ENCODE assay signal across 28 cellular contexts in the genomic region with DNA sequence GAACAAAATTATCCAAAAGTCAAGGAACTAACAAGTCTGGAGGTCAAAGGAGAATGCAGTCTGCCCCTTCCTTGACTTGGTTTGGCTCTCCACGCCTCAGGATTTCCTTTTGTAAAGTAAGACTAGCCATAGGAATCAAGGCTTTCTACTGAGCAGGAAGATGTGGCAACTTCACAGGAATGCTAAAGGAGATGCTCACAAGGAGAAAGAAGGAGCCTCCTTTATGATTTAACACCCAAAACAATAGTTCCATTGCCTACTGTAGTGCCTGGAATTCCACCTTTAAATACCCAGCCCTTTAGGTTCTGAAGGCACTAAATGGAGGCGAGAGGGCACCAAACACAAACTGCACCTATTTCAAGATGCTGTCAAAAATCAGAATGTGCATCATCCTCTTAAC.
"Had no signal": no experiment of that assay in that cellular context is flagged by ENCODE, and none has a peak within 500 bp of the region (broad histone marks: within the 10 kb centered on the region; RNA-seq: fewer than 3 reads in every experiment).

No MANE protein-coding gene starts in this region.

- H3K27me3 Mint-ChIP-seq: activated naive CD8-positive, alpha-beta T cell; stimulated activated naive B cell treated with anti-CD40 and anti-IgM and Interleukin-4, amounts not matched to agents 10 μg/mL and 1 μg/mL and 100 μg/mL, for 72 hours had no signal

- H3K9me3 Mint-ChIP-seq: activated T-helper 2 cell treated with anti-CD3 and anti-CD28 coated beads, Interferon-gamma antibody, Interleukin-2, Interleukin-4, amounts not matched to agents 10 μg/mL and 5 μg/mL and 100 μg/mL, durations not matched to agents 14 hours and 24 hours and 36 hours; effector memory CD8-positive, alpha-beta T cell; naive thymus-derived CD4-positive, alpha-beta T cell; neural crest cell; T-helper 1 cell treated with Interleukin-12 subunit alpha and Interleukin-12 subunit beta and Interleukin-4 antibody, amounts not matched to agents 30 μg/mL and 1 μg/mL, for 36 hours had no signal

- H3K4me1 ChIP-seq: colonic mucosa had no signal

- ATAC-seq: activated CD8-positive, alpha-beta memory T cell treated with anti-CD3 and anti-CD28 coated beads, Interleukin-2, amount 10 ng/mL, durations not matched to agents 7 days and 5 days; activated CD8-positive, alpha-beta T cell treated with anti-CD3 and anti-CD28 coated beads, Interleukin-2, amount 10 ng/mL, durations not matched to agents 7 days and 5 days; effector memory CD8-positive, alpha-beta T cell; heart left ventricle; naive thymus-derived CD4-positive, alpha-beta T cell; stimulated activated naive B cell treated with anti-CD40 and anti-IgM and Interleukin-4, amounts not matched to agents 10 μg/mL and 1 μg/mL and 100 μg/mL, for 72 hours; upper lobe of right lung had no signal

- H3K27me3 ChIP-seq: colonic mucosa, heart left ventricle, right atrium auricular region, stomach, thyroid gland, upper lobe of right lung had no signal

- H3K4me3 ChIP-seq: colonic mucosa, heart left ventricle, right atrium auricular region, smooth muscle cell, stomach, thyroid gland, upper lobe of right lung had no signal

- DNase-seq: activated CD8-positive, alpha-beta memory T cell treated with anti-CD3 and anti-CD28 coated beads, Interleukin-2, amount 10 ng/mL, durations not matched to agents 7 days and 5 days; activated CD8-positive, alpha-beta T cell treated with anti-CD3 and anti-CD28 coated beads, Interleukin-2, amount 10 ng/mL, durations not matched to agents 7 days and 5 days; activated T-cell treated with anti-CD3 and anti-CD28 coated beads, Interleukin-2, amount 50 U/mL, for 48 hours; anterior cingulate cortex; colonic mucosa; effector memory CD8-positive, alpha-beta T cell; heart left ventricle; hypothalamus; islet precursor cell; mammary epithelial cell; midbrain; naive thymus-derived CD4-positive, alpha-beta T cell; occipital lobe; stimulated activated CD4-positive, alpha-beta T cell treated with anti-CD3 and anti-CD28 coated beads, Interleukin-1b, Interleukin-23, amount 100 ng/mL, for 48 hours; stimulated activated CD4-positive, alpha-beta T cell treated with anti-CD3 and anti-CD28 coated beads, Interleukin-4, amount 100 ng/mL, for 4 hours; stimulated activated CD8-positive, alpha-beta memory T cell treated with anti-CD3 and anti-CD28 coated beads, Interleukin-4, amount 100 ng/mL, for 48 hours; stimulated activated naive B cell treated with anti-CD40 and anti-IgM and Interleukin-4, amounts not matched to agents 10 μg/mL and 1 μg/mL and 100 μg/mL, for 72 hours; stomach; SW 1271; T1000; thyroid gland; upper lobe of right lung had no signal

- H3K4me1 Mint-ChIP-seq: activated CD8-positive, alpha-beta memory T cell treated with anti-CD3 and anti-CD28 coated beads, Interleukin-2, amount 10 ng/mL, durations not matched to agents 7 days and 5 days; stimulated activated naive B cell treated with anti-CD40 and anti-IgM and Interleukin-4, amounts not matched to agents 10 μg/mL and 1 μg/mL and 100 μg/mL, for 72 hours had no signal

- H3K9me3 ChIP-seq: colonic mucosa, heart left ventricle, right atrium auricular region, stomach, thyroid gland, upper lobe of right lung had no signal

- H3K27ac ChIP-seq: colonic mucosa, stomach, thyroid gland, upper lobe of right lung had no signal

- H3K27ac Mint-ChIP-seq: activated CD8-positive, alpha-beta memory T cell treated with anti-CD3 and anti-CD28 coated beads, Interleukin-2, amount 10 ng/mL, durations not matched to agents 7 days and 5 days; activated CD8-positive, alpha-beta T cell treated with anti-CD3 and anti-CD28 coated beads, Interleukin-2, amount 10 ng/mL, durations not matched to agents 7 days and 5 days; activated naive CD8-positive, alpha-beta T cell; activated T-helper 2 cell treated with anti-CD3 and anti-CD28 coated beads, Interferon-gamma antibody, Interleukin-2, Interleukin-4, amounts not matched to agents 10 μg/mL and 5 μg/mL and 100 μg/mL, durations not matched to agents 14 hours and 24 hours and 36 hours; effector memory CD8-positive, alpha-beta T cell; naive thymus-derived CD4-positive, alpha-beta T cell; stimulated activated naive B cell treated with anti-CD40 and anti-IgM and Interleukin-4, amounts not matched to agents 10 μg/mL and 1 μg/mL and 100 μg/mL, for 72 hours; T-helper 1 cell treated with Interleukin-12 subunit alpha and Interleukin-12 subunit beta and Interleukin-4 antibody, amounts not matched to agents 30 μg/mL and 1 μg/mL, for 36 hours had no signal

- H3K4me3 Mint-ChIP-seq: activated CD8-positive, alpha-beta memory T cell treated with anti-CD3 and anti-CD28 coated beads, Interleukin-2, amount 10 ng/mL, durations not matched to agents 7 days and 5 days; activated CD8-positive, alpha-beta T cell treated with anti-CD3 and anti-CD28 coated beads, Interleukin-2, amount 10 ng/mL, durations not matched to agents 7 days and 5 days; activated naive CD8-positive, alpha-beta T cell; effector memory CD8-positive, alpha-beta T cell; naive thymus-derived CD4-positive, alpha-beta T cell; neural crest cell; stimulated activated naive B cell treated with anti-CD40 and anti-IgM and Interleukin-4, amounts not matched to agents 10 μg/mL and 1 μg/mL and 100 μg/mL, for 72 hours; T-helper 1 cell treated with Interleukin-12 subunit alpha and Interleukin-12 subunit beta and Interleukin-4 antibody, amounts not matched to agents 30 μg/mL and 1 μg/mL, for 36 hours had no signal

- H3K36me3 Mint-ChIP-seq: activated CD8-positive, alpha-beta memory T cell treated with anti-CD3 and anti-CD28 coated beads, Interleukin-2, amount 10 ng/mL, durations not matched to agents 7 days and 5 days; activated naive CD8-positive, alpha-beta T cell; naive thymus-derived CD4-positive, alpha-beta T cell; stimulated activated naive B cell treated with anti-CD40 and anti-IgM and Interleukin-4, amounts not matched to agents 10 μg/mL and 1 μg/mL and 100 μg/mL, for 72 hours had no signal

- H3K4me2 ChIP-seq: smooth muscle cell had no signal

- H3K36me3 ChIP-seq: colonic mucosa, heart left ventricle, right atrium auricular region, stomach, thyroid gland, upper lobe of right lung had no signal
